In the genomic region with DNA sequence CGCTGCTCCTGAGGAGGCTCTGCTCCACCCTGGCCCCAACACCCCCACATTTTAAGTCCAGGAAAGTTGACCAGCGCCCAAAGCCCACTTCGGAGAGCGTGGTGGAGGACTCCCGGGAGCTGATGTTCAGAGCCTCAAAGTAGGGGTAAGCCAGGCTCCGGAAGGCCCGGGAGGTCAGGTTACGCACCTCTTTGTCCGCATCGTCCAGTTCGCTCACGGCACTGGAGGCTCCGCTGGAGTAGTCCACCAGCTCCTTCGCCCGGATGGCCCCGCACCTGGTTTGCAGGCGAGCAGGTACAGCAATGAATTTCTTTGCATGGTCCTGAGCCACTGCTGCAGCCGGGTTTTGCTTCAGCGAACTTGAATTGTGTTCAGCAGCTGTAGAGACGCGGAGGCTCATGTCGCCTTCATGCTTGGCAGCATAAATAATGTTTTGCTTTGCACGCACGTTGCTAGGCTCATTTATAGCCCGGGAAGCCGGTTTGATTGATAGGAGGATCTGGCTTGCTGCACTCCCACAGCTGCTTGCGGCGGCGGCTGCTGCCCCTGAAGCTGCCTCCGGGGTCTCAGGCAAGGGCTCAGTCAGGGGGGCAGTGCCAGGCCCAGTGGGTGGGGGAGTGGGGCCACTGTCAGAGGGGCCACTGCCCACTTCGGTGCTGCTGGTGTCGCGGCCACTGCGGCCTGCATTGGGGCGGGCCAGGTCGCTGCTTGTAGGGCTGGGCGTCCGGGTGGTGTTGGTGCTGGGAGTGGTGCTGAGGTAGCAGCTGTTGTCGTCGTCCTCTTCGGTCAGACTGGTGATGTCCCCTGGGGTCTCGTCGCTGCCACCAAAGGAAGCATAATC, we compare ENCODE assay signal across 1 cellular context.
TF ChIP-seq lines count a peak whose summit lies in the region.

No MANE protein-coding gene starts in this region.

TF ChIP-seq in K562, 482 proteins besides CTCF, POLR2A, EP300 and RAD21 (continued from another document):
- TF ChIP-seq RBM22 (IDR thresholded peaks at IDR 0.05; ENCODE audit: low read depth, low read length, poor library complexity, severe bottlenecking) (no peak), ZNF444 (CRISPR knock-in tag; IDR thresholded peaks at IDR 0.05) (no peak)
